In genomic region chr5:157651623-157652376, GRCh38 we compare ENCODE assay signal across 9 cellular contexts. TPM values are rescaled to one million over a fixed set of nuclear protein-coding genes. Genes with fewer than 3 reads are reported as not detected.
DNase-seq lines count a peak whose midpoint lies in the region; ATAC-seq, FAIRE-seq and TF ChIP-seq lines count a peak whose summit lies in the region.
"Had no signal": no experiment of that assay in that cellular context is flagged by ENCODE, and none has a peak within 500 bp of the region (broad histone marks: within the 10 kb centered on the region; RNA-seq: fewer than 3 reads in every experiment).

No MANE protein-coding gene starts in this region.

- FAIRE-seq in GM12878 (lab: Jason Lieb, UNC), result no peak

- H2AFZ ChIP-seq in GM12878 (ENCODE audit: control insufficient read depth, low read depth, low read length) (peak overlapping the region; percentile 50), hepatocyte (no peak overlapping the region)

- peak overlapping the region; percentile 81 for H3K4me3 Mint-ChIP-seq in CD4-positive, alpha-beta T cell
- H3K4me3 Mint-ChIP-seq in T-helper 17 cell, result peak overlapping the region; percentile 82

- peak; percentile 69 for TF ChIP-seq POLR2A in GM12878 (IDR thresholded peaks at IDR 0.05; ENCODE audit: low read depth, low read length)

- H3K27ac ChIP-seq in CD4-positive, alpha-beta T cell (ENCODE audit: low read depth, low read length), result peak overlapping the region; percentile 13
- H3K27ac ChIP-seq in GM12878 (ENCODE audit: control insufficient read depth, insufficient read depth), result no peak overlapping the region
- H3K27ac ChIP-seq in hepatocyte, result no peak overlapping the region

- H3K27me3 Mint-ChIP-seq in CD4-positive, alpha-beta T cell, result no peaks in the 10 kb centered on the region
- no peaks in the 10 kb centered on the region for H3K27me3 Mint-ChIP-seq in T-helper 17 cell

- H3K9me3 ChIP-seq in CD4-positive, alpha-beta T cell (ENCODE audit: control insufficient read depth, low read length), result no peaks in the 10 kb centered on the region
- H3K9me3 ChIP-seq in T-helper 17 cell (ENCODE audit: control insufficient read depth, low read length, poor library complexity, severe bottlenecking) (no peaks in the 10 kb centered on the region), GM12878 (replicated peaks; ENCODE audit: control insufficient read depth, insufficient read depth, low read length) (peaks cover 10% of the 10 kb centered on the region; the same call in 2 of the 3 replicates), hepatocyte (ENCODE audit: low read depth) (no peaks in the 10 kb centered on the region)

- SMC1A ChIA-PET in GM12878 (lab: Charles Lee; ENCODE audit: uncharacterized antibody, unreplicated experiment), result interaction anchor here (0.6 to 2.8 kb wide), 6 partner anchors 17 to 202 kb away, joined by 3 to 9 read pairs (median 3); partner anchors contain the start of gene LSM11

- peak; percentile 36; the same call in 1 of the 2 replicates for TF ChIP-seq RAD21 in GM12878 (IDR thresholded peaks at IDR 0.05; ENCODE audit: insufficient read depth, low read depth, low read length)

- peak overlapping the region; percentile 78 for H3K27ac Mint-ChIP-seq in CD4-positive, alpha-beta T cell
- H3K27ac Mint-ChIP-seq in T-helper 17 cell, result peak overlapping the region; percentile 87

- in situ Hi-C loops in GM12878 (cut with MboI), result no loop called here

- CTCF ChIA-PET in CD4-positive, alpha-beta T cell (lab: Charles Lee), result interaction anchor here (0.7 to 2.0 kb wide), 9 partner anchors 14 to 91 kb away, joined by 3 to 8 read pairs (median 3); partner anchors contain the start of genes LSM11 and THG1L
- CTCF ChIA-PET in GM12878 (lab: Yijun Ruan, JAX), result interaction anchor here (1.3 to 1.6 kb wide), 2 partner anchors 80 to 91 kb away, joined by 4 to 6 read pairs; partner anchors contain the start of genes LSM11 and THG1L

- no peaks in the 10 kb centered on the region for H3K27me3 ChIP-seq in CD4-positive, alpha-beta T cell (ENCODE audit: control insufficient read depth, insufficient read depth, low read length)
- H3K27me3 ChIP-seq in GM12878 (replicated peaks in 1 of 2; ENCODE audit: control insufficient read depth in 2 of 2, insufficient read depth in 2 of 2, low read length in 1 of 2) (no peaks in the 10 kb centered on the region), hepatocyte (no peaks in the 10 kb centered on the region)

- WGBS in GM12878 (ENCODE audit: insufficient coverage, insufficient replicate concordance, low lambda C conversion rate, missing lambda C conversion rate), result 58% methylated on average over 60 of the region's 63 CpGs
- WGBS in hepatocyte (ENCODE audit: low lambda C conversion rate, missing lambda C conversion rate), result 99% methylated on average over 45 of the region's 63 CpGs

- peak; percentile 51 for TF ChIP-seq CTCF in CD4-positive, alpha-beta T cell (IDR thresholded peaks at IDR 0.05)
- TF ChIP-seq CTCF in GM12878 (IDR thresholded peaks at IDR 0.05 in 2 of 3, conservative IDR thresholded peaks at IDR 0.05 in 1 of 3; ENCODE audit: control insufficient read depth in 2 of 3, extremely low read depth in 1 of 3, insufficient read depth in 1 of 3, low read depth in 3 of 3, low read length in 3 of 3) (peak; percentile 29 to 40 (median 32); a peak in 4 of 6 replicates), hepatocyte (IDR thresholded peaks at IDR 0.05; ENCODE audit: poor library complexity) (no peak)

- no peaks in the 10 kb centered on the region for H4K20me1 ChIP-seq in GM12878 (ENCODE audit: control insufficient read depth, insufficient read depth)
- no peaks in the 10 kb centered on the region for H4K20me1 ChIP-seq in hepatocyte (ENCODE audit: insufficient read depth, poor library complexity, severe bottlenecking)

- no peak for TF ChIP-seq EP300 in GM12878 (IDR thresholded peaks at IDR 0.05; ENCODE audit: borderline replicate concordance in 1 of 2, control insufficient read depth in 1 of 2, low read depth in 2 of 2, low read length in 2 of 2)

- POLR2A ChIA-PET in CD4-positive, alpha-beta T cell (lab: Charles Lee), result interaction anchor here (1.0 to 1.7 kb wide), 6 partner anchors 44 to 110 kb away, joined by 3 to 7 read pairs (median 4); partner anchors contain the start of genes LSM11 and THG1L
- POLR2A ChIA-PET in GM12878 (lab: Charles Lee), result interaction anchor here (0.6 to 1.5 kb wide), 3 partner anchors 55 to 64 kb away, joined by 3 read pairs; no protein-coding TSS in a partner anchor

- H3K4me1 Mint-ChIP-seq in CD4-positive, alpha-beta T cell (ENCODE audit: low read depth), result peaks cover 21% of the 10 kb centered on the region
- H3K4me1 Mint-ChIP-seq in T-helper 17 cell, result peaks cover 12% of the 10 kb centered on the region

- no peaks in the 10 kb centered on the region for H3K79me2 ChIP-seq in GM12878 (ENCODE audit: control insufficient read depth, insufficient read depth, low read length)
- H3K79me2 ChIP-seq in hepatocyte, result no peaks in the 10 kb centered on the region

- DNase-seq in CD4-positive, alpha-beta T cell, result peak; percentile 70 to 85 (median 80)
- DNase-seq in T-helper 17 cell, result peak; percentile 73 to 80 (median 76)
- peak; percentile 21 for DNase-seq in GM12878 (ENCODE audit: low read depth, low spot score)
- DNase-seq in kidney tubule cell (ENCODE audit: low spot score), result peak; percentile 68
- peak; percentile 58 to 78 (median 77) for DNase-seq in stimulated activated CD4-positive, alpha-beta T cell treated with anti-CD3 and anti-CD28 coated beads, TNF-alpha, amount 100 ng/mL, for 48 hours (ENCODE audit: low read depth in 3 of 3)
- no peak for DNase-seq in HuH-7 (ENCODE audit: low spot score)
- DNase-seq in hepatocyte (ENCODE audit: low spot score), result no peak

- intact Hi-C loops in CD4-positive, alpha-beta T cell (cut with DNase I, micrococcal nuclease), result loop anchor here (5.0 kb wide), 2 partner anchors 91 to 109 kb away; partner anchors contain the start of gene LSM11 (in 2 of the 2)
- intact Hi-C loops in GM12878 (cut with micrococcal nuclease; ENCODE audit: unreplicated experiment), result loop anchor here (5.0 kb wide), 1 partner anchor 79 kb away; no protein-coding TSS in a partner anchor

- H3K36me3 ChIP-seq in GM12878 (ENCODE audit: control insufficient read depth in 2 of 2, insufficient read depth in 2 of 2, low read length in 1 of 2) (no peaks in the 10 kb centered on the region), hepatocyte (replicated peaks; ENCODE audit: insufficient read depth, low read depth) (no peaks in the 10 kb centered on the region)

- peak; percentile 99 for ATAC-seq in CD4-positive, alpha-beta T cell (ENCODE audit: poor library complexity)
- ATAC-seq in HG02571 (IDR thresholded peaks at IDR 0.05; ENCODE audit: unreplicated experiment) (peak; percentile 79), T-helper 17 cell (peak; percentile 99), GM12878 (peak; percentile 98)

- no peak overlapping the region for H3K9ac ChIP-seq in GM12878 (ENCODE audit: control insufficient read depth, insufficient read depth, low read length)

- BruUV-seq in GM12878 (replicated peaks; lab: Mats Ljungman, UMichigan), result no TSS peak

- H3K9me2 ChIP-seq in hepatocyte (replicated peaks; ENCODE audit: insufficient read depth), result no peaks in the 10 kb centered on the region

- H3K4me3 ChIP-seq in GM12878, result no peak overlapping the region; the same call in 1 of the 2 replicates
- H3K4me3 ChIP-seq in hepatocyte, result no peak overlapping the region

- H3K4me2 ChIP-seq in GM12878 (ENCODE audit: control insufficient read depth, insufficient read depth), result peak overlapping the region; percentile 63
- no peak overlapping the region for H3K4me2 ChIP-seq in hepatocyte

- peaks cover 6% of the 10 kb centered on the region for H3K9me3 Mint-ChIP-seq in CD4-positive, alpha-beta T cell

- RAD21 ChIA-PET in GM12878 (lab: Charles Lee; ENCODE audit: unreplicated experiment), result interaction anchor here (0.8 to 1.2 kb wide), 3 partner anchors 47 to 219 kb away, joined by 3 to 5 read pairs (median 3); no protein-coding TSS in a partner anchor

- peaks cover 23% of the 10 kb centered on the region for H3K36me3 Mint-ChIP-seq in CD4-positive, alpha-beta T cell (ENCODE audit: low read depth)
- peaks cover 3% of the 10 kb centered on the region for H3K36me3 Mint-ChIP-seq in T-helper 17 cell (ENCODE audit: low read depth)

- H3K4me1 ChIP-seq in GM12878 (ENCODE audit: control insufficient read depth, insufficient read depth, low read length) (no peaks in the 10 kb centered on the region), hepatocyte (ENCODE audit: insufficient read depth) (no peaks in the 10 kb centered on the region)

RNA-seq across cellular contexts. Expression of gene SOX30, which starts 0.4 kb away (rescaled TPM):
- not detected for total RNA-seq in CD4-positive, alpha-beta T cell
- under 1 TPM in 1 of 2 donors, not detected in 1; 0.44 TPM for total RNA-seq in T-helper 17 cell
- total RNA-seq in GM12878 (2013; cell fraction: nucleolus; rRNA removed), result 0.17 and 0.31 TPM in 2 replicates
- total RNA-seq in GM12878 (2014; rRNA removed), result 0.11 TPM in 1 of 2 replicates, not detected in the other
- 0.09 TPM in 1 of 2 replicates, not detected in the other for total RNA-seq in GM12878 (2014; rRNA removed; fragmentation: Illumina TruSeq; extraction: Trizol)
- total RNA-seq in GM12878 (2021), result 0.11 and 0.13 TPM in 2 replicates
- not detected for polyA plus RNA-seq in GM12878 (2011; ENCODE audit: low read depth)
- polyA plus RNA-seq in GM12878 (2011; rRNA removed), result 0.06 and 0.11 TPM in 2 replicates
- 0.07 TPM in 2 replicates for polyA plus RNA-seq in GM12878 (2011; cell fraction: cytosol; rRNA removed)
- not detected in 2 replicates for polyA plus RNA-seq in GM12878 (2011; cell fraction: nucleus; rRNA removed)
- polyA plus RNA-seq in GM12878 (2012), result 0.04 and 0.07 TPM in 2 replicates
- polyA plus RNA-seq in GM12878 (2014; fragmentation: Illumina TruSeq; extraction: Trizol), result 0.10 TPM in 1 of 2 replicates, not detected in the other
- polyA plus RNA-seq in GM12878 (2014; fragmentation: Nextera tagmentation; extraction: Ambion mirVana), result under 1 TPM; 0.06 to 0.07 TPM
- 0.08 TPM in 1 of 2 replicates, not detected in the other for polyA plus RNA-seq in GM12878 (2014; rRNA removed)
- polyA plus RNA-seq in GM12878 (2016; fragmentation: Nextera tagmentation; extraction: Ambion mirVana), result under 1 TPM; 0.09 to 0.32 TPM
- polyA minus RNA-seq in GM12878 (2011; rRNA and poly(A)+ RNA removed), result 0.22 and 0.26 TPM in 2 replicates
- polyA minus RNA-seq in GM12878 (2011; cell fraction: cytosol; rRNA and poly(A)+ RNA removed), result not detected in 2 replicates
- polyA minus RNA-seq in GM12878 (2011; cell fraction: nucleus; rRNA and poly(A)+ RNA removed), result 0.12 TPM in 1 of 2 replicates, not detected in the other
- total RNA-seq in hepatocyte, result not detected in 2 replicates
- 0.44 TPM in 1 of 2 replicates, not detected in the other for polyA plus RNA-seq in hepatocyte
- polyA plus RNA-seq: neural cell had no signal

RNA-seq across cellular contexts. Expression of gene C5orf52, which starts 19.5 kb away (rescaled TPM):
- total RNA-seq in CD4-positive, alpha-beta T cell, result not detected
- total RNA-seq in T-helper 17 cell (not detected), GM12878 (2014; rRNA removed) (not detected in 2 replicates), GM12878 (2014; rRNA removed; fragmentation: Illumina TruSeq; extraction: Trizol) (not detected in 2 replicates), GM12878 (2021) (not detected in 2 replicates), hepatocyte (not detected in 2 replicates)
- total RNA-seq in GM12878 (2013; cell fraction: nucleolus; rRNA removed), result not detected in 2 replicates
- polyA plus RNA-seq in GM12878 (2011; ENCODE audit: low read depth), result not detected
- polyA plus RNA-seq in GM12878 (2011; rRNA removed) (not detected in 2 replicates), GM12878 (2014; fragmentation: Illumina TruSeq; extraction: Trizol) (not detected in 2 replicates), GM12878 (2014; fragmentation: Nextera tagmentation; extraction: Ambion mirVana) (not detected), GM12878 (2014; rRNA removed) (not detected in 2 replicates), GM12878 (2016; fragmentation: Nextera tagmentation; extraction: Ambion mirVana) (not detected), hepatocyte (not detected in 2 replicates)
- not detected in 2 replicates for polyA plus RNA-seq in GM12878 (2011; cell fraction: cytosol; rRNA removed)
- not detected in 2 replicates for polyA plus RNA-seq in GM12878 (2011; cell fraction: nucleus; rRNA removed)
- polyA plus RNA-seq in GM12878 (2012), result not detected in 2 replicates
- polyA minus RNA-seq in GM12878 (2011; rRNA and poly(A)+ RNA removed), result not detected in 2 replicates
- polyA minus RNA-seq in GM12878 (2011; cell fraction: cytosol; rRNA and poly(A)+ RNA removed), result not detected in 2 replicates
- polyA minus RNA-seq in GM12878 (2011; cell fraction: nucleus; rRNA and poly(A)+ RNA removed), result not detected in 2 replicates
- polyA plus RNA-seq: neural cell had no signal

Comparison
In these comparisons a context has a peak if more than half of its experiments do, and no peak if none do; other contexts are left out.
1. DNase-seq: peak in CD4-positive, alpha-beta T cell (10 of 10), T-helper 17 cell (3 of 3), GM12878 (single experiment), kidney tubule cell (single experiment) and stimulated activated CD4-positive, alpha-beta T cell treated with anti-CD3 and anti-CD28 coated beads, TNF-alpha, amount 100 ng/mL, for 48 hours (3 of 3); none in HuH-7 (single experiment) and hepatocyte (single experiment).
2. Peak in every context shown above with its lines, with median percentiles within 50 percentile points of each other: ATAC-seq.